2 cellular contexts compared by ENCODE assay signal in the genomic region with DNA sequence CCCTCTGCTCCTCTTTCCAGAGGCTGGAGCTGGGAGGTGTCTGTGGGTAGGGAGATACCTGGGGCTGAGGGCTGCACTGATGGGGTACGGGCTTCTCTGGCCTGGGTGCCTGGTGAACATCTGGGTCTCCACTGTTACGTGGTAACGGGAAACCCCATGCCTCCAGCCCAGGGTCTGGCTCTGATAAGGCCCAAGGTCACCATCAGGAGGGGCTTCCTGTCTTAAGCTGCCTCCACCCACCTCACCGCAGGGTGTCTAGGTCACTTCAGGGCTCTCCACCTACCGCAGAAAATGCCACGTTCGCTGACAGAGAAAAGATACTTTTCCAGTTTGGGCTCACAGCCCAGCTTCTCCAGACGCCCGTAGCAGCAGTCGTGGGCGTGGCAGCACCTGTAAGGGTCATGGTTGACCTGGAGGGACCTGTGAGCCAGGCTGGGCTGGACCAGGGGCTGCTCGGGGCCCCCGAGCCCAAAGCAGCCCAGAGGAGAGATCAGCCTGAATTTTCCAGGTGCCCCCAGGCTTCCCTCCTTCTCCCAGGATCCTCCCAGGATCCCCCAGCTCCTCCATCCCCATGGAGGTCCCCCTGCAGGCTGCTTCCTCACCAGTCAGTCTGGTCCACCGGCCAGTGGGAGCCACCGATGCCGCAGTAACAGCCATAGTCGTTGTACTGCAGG.
TF ChIP-seq lines count a peak whose summit lies in the region.

No MANE protein-coding gene starts in this region.

TF ChIP-seq in HepG2, 621 proteins besides CTCF, POLR2A, EP300 and RAD21:
- TF ChIP-seq RFX3 (CRISPR knock-in tag; IDR thresholded peaks at IDR 0.05) (no peak), TAF1 (CRISPR knock-in tag; IDR thresholded peaks at IDR 0.05) (0 out of 2 replicates have a peak, but pooled peaks have one; percentile 15), ZFP91 (CRISPR knock-in tag; IDR thresholded peaks at IDR 0.05; ENCODE audit: borderline replicate concordance) (0 out of 2 replicates have a peak, but pooled peaks have one; percentile 11), ZNF777 (CRISPR knock-in tag; IDR thresholded peaks at IDR 0.05) (no peak), ZNF207 (IDR thresholded peaks at IDR 0.05; ENCODE audit: borderline replicate concordance) (no peak), GFI1 (CRISPR knock-in tag; IDR thresholded peaks at IDR 0.05; ENCODE audit: borderline replicate concordance) (no peak), ELF4 (CRISPR knock-in tag; IDR thresholded peaks at IDR 0.05; ENCODE audit: borderline replicate concordance) (no peak), GLI4 (CRISPR knock-in tag; IDR thresholded peaks at IDR 0.05; ENCODE audit: borderline replicate concordance) (no peak), ZNF260 (CRISPR knock-in tag; IDR thresholded peaks at IDR 0.05; ENCODE audit: borderline replicate concordance, low read depth) (no peak), ZNF788 (CRISPR knock-in tag; IDR thresholded peaks at IDR 0.05; ENCODE audit: borderline replicate concordance) (0 out of 2 replicates have a peak, but pooled peaks have one; percentile 25), ZNF501 (CRISPR knock-in tag; IDR thresholded peaks at IDR 0.05) (no peak), GATA4 (IDR thresholded peaks at IDR 0.05; ENCODE audit: borderline replicate concordance, low read depth) (no peak), ZBTB38 (CRISPR knock-in tag; IDR thresholded peaks at IDR 0.05) (peak; percentile 60)
- TF ChIP-seq, protein P1, sequence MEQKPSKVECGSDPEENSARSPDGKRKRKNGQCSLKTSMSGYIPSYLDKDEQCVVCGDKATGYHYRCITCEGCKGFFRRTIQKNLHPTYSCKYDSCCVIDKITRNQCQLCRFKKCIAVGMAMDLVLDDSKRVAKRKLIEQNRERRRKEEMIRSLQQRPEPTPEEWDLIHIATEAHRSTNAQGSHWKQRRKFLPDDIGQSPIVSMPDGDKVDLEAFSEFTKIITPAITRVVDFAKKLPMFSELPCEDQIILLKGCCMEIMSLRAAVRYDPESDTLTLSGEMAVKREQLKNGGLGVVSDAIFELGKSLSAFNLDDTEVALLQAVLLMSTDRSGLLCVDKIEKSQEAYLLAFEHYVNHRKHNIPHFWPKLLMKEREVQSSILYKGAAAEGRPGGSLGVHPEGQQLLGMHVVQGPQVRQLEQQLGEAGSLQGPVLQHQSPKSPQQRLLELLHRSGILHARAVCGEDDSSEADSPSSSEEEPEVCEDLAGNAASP (CRISPR knock-in tag; IDR thresholded peaks at IDR 0.05; ENCODE audit: borderline replicate concordance) = 0 out of 2 replicates have a peak, but pooled peaks have one; percentile 52
- TF ChIP-seq, protein P2, sequence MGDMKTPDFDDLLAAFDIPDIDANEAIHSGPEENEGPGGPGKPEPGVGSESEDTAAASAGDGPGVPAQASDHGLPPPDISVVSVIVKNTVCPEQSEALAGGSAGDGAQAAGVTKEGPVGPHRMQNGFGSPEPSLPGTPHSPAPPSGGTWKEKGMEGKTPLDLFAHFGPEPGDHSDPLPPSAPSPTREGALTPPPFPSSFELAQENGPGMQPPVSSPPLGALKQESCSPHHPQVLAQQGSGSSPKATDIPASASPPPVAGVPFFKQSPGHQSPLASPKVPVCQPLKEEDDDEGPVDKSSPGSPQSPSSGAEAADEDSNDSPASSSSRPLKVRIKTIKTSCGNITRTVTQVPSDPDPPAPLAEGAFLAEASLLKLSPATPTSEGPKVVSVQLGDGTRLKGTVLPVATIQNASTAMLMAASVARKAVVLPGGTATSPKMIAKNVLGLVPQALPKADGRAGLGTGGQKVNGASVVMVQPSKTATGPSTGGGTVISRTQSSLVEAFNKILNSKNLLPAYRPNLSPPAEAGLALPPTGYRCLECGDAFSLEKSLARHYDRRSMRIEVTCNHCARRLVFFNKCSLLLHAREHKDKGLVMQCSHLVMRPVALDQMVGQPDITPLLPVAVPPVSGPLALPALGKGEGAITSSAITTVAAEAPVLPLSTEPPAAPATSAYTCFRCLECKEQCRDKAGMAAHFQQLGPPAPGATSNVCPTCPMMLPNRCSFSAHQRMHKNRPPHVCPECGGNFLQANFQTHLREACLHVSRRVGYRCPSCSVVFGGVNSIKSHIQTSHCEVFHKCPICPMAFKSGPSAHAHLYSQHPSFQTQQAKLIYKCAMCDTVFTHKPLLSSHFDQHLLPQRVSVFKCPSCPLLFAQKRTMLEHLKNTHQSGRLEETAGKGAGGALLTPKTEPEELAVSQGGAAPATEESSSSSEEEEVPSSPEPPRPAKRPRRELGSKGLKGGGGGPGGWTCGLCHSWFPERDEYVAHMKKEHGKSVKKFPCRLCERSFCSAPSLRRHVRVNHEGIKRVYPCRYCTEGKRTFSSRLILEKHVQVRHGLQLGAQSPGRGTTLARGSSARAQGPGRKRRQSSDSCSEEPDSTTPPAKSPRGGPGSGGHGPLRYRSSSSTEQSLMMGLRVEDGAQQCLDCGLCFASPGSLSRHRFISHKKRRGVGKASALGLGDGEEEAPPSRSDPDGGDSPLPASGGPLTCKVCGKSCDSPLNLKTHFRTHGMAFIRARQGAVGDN (CRISPR knock-in tag; IDR thresholded peaks at IDR 0.05) = no peak; the same call in none of the 2 replicates
- TF ChIP-seq, protein P3, sequence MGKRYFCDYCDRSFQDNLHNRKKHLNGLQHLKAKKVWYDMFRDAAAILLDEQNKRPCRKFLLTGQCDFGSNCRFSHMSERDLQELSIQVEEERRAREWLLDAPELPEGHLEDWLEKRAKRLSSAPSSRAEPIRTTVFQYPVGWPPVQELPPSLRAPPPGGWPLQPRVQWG (CRISPR knock-in tag; IDR thresholded peaks at IDR 0.05; ENCODE audit: borderline replicate concordance, low read depth) = no peak

TF ChIP-seq in H1, 55 proteins besides CTCF, POLR2A, EP300 and RAD21:
- no peak for TF ChIP-seq BACH1 (IDR thresholded peaks at IDR 0.05; ENCODE audit: low read length)
